ENCODE assay signal across 21 cellular contexts in the genomic region with DNA sequence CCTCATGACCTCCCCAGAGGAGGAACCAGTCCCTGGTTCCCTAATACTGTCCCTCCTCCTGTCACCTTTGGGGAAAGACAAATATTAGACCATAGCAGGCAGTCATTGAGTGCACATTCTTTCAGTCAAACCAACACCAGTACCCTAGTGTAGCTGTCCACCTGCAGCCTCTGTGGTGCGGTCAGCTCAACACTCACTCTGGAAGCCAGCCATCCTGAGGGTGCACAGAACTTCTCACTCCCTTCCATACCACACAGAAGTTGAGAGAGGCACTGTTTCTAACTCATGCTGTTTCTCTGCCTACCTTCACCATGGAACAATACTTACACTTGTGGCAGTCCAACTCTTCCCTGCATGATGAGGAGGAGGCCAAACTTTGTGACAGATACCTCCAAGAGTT.
DNase-seq lines count a peak whose midpoint lies in the region; ATAC-seq, FAIRE-seq and TF ChIP-seq lines count a peak whose summit lies in the region.
"Had no signal": no experiment of that assay in that cellular context is flagged by ENCODE, and none has a peak within 500 bp of the region (broad histone marks: within the 10 kb centered on the region; RNA-seq: fewer than 3 reads in every experiment).

No MANE protein-coding gene starts in this region.

- H3K9me3 Mint-ChIP-seq in activated CD8-positive, alpha-beta T cell treated with anti-CD3 and anti-CD28 coated beads, Interleukin-2, amount 10 ng/mL, durations not matched to agents 7 days and 5 days (ENCODE audit: insufficient read depth): no peaks in the 10 kb centered on the region
- no peaks in the 10 kb centered on the region for H3K9me3 Mint-ChIP-seq in activated CD8-positive, alpha-beta T cell treated with anti-CD3 and anti-CD28 coated beads for 36 hours
- H3K9me3 Mint-ChIP-seq in stimulated activated memory B cell treated with anti-CD40 and anti-IgM and Interleukin-4, amounts not matched to agents 10 μg/mL and 1 μg/mL and 100 μg/mL, for 72 hours: peaks cover 13% of the 10 kb centered on the region
- H3K9me3 Mint-ChIP-seq: HFFc6 had no signal

- no peak for DNase-seq in activated CD8-positive, alpha-beta T cell treated with anti-CD3 and anti-CD28 coated beads, Interleukin-2, amount 10 ng/mL, durations not matched to agents 7 days and 5 days
- DNase-seq in activated CD8-positive, alpha-beta T cell treated with anti-CD3 and anti-CD28 coated beads for 36 hours: no peak
- DNase-seq in IMR-90: no peak
- DNase-seq in K562 (ENCODE audit: extremely low read depth in 1 of 4, low spot score in 3 of 4): no peak
- no peak for DNase-seq in NCI-H146 treated with DMSO at 0.1 percent for 48 hours (lab: John Stamatoyannopoulos, UW; ENCODE audit: unreplicated experiment)
- DNase-seq in small intestine: no peak
- DNase-seq: C1 segment of cervical spinal cord; Calu3; CD4-positive, alpha-beta memory T cell; COR-L47; DMS53; DMS79 treated with DMSO at 0.1 percent for 48 hours; GF-D8; GOT3; HFFc6 had no signal

- no peak overlapping the region for H3K4me3 ChIP-seq in IMR-90 (ENCODE audit: insufficient read depth, low read depth, low read length)
- H3K4me3 ChIP-seq in K562: no peak overlapping the region
- no peak overlapping the region for H3K4me3 ChIP-seq in small intestine (ENCODE audit: low read depth in 1 of 2, low read length in 2 of 2)
- H3K4me3 ChIP-seq: HAP-1 had no signal

- H4K91ac ChIP-seq in IMR-90 (ENCODE audit: insufficient read depth, low read depth, low read length): no peak overlapping the region

- no TSS peak for BruUV-seq in IMR-90 (replicated peaks; lab: Mats Ljungman, UMichigan)
- BruUV-seq in K562 (replicated peaks; lab: Mats Ljungman, UMichigan): no TSS peak

- H3K79me2 ChIP-seq in K562 (ENCODE audit: control insufficient read depth, insufficient read depth, low read length): no peaks in the 10 kb centered on the region

- H4K5ac ChIP-seq in IMR-90 (ENCODE audit: low read depth, low read length): no peak overlapping the region

- peaks cover 5% of the 10 kb centered on the region for H3K27me3 Mint-ChIP-seq in activated CD8-positive, alpha-beta T cell treated with anti-CD3 and anti-CD28 coated beads, Interleukin-2, amount 10 ng/mL, durations not matched to agents 7 days and 5 days (ENCODE audit: low read depth)
- no peaks in the 10 kb centered on the region for H3K27me3 Mint-ChIP-seq in activated CD8-positive, alpha-beta T cell treated with anti-CD3 and anti-CD28 coated beads for 36 hours
- no peaks in the 10 kb centered on the region for H3K27me3 Mint-ChIP-seq in stimulated activated memory B cell treated with anti-CD40 and anti-IgM and Interleukin-4, amounts not matched to agents 10 μg/mL and 1 μg/mL and 100 μg/mL, for 72 hours
- H3K27me3 Mint-ChIP-seq: CD4-positive, alpha-beta memory T cell had no signal

- no peaks in the 10 kb centered on the region for H3K36me3 ChIP-seq in IMR-90 (ENCODE audit: control insufficient read depth, insufficient read depth, low read length)
- H3K36me3 ChIP-seq in K562 (ENCODE audit: control insufficient read depth, insufficient read depth, low read length): no peaks in the 10 kb centered on the region
- no peaks in the 10 kb centered on the region for H3K36me3 ChIP-seq in small intestine (ENCODE audit: control insufficient read depth in 2 of 2, insufficient read depth in 2 of 2, low read length in 2 of 2)
- H3K36me3 ChIP-seq: HAP-1 had no signal

- dilution Hi-C loops in IMR-90 (cut with HindIII; ENCODE audit: low sequenced_read_pairs, unreplicated experiment): no loop called here

- H3K9me3 ChIP-seq in IMR-90 (ENCODE audit: control insufficient read depth, insufficient read depth, low read length): no peaks in the 10 kb centered on the region
- no peaks in the 10 kb centered on the region for H3K9me3 ChIP-seq in K562 (replicated peaks; ENCODE audit: control insufficient read depth, insufficient read depth, low read depth, low read length)
- no peaks in the 10 kb centered on the region for H3K9me3 ChIP-seq in small intestine (ENCODE audit: control insufficient read depth, low read depth)
- H3K9me3 ChIP-seq: HAP-1 had no signal

- H3K4me3 Mint-ChIP-seq in activated CD8-positive, alpha-beta T cell treated with anti-CD3 and anti-CD28 coated beads, Interleukin-2, amount 10 ng/mL, durations not matched to agents 7 days and 5 days: no peak overlapping the region
- H3K4me3 Mint-ChIP-seq in activated CD8-positive, alpha-beta T cell treated with anti-CD3 and anti-CD28 coated beads for 36 hours: no peak overlapping the region
- no peak overlapping the region for H3K4me3 Mint-ChIP-seq in stimulated activated memory B cell treated with anti-CD40 and anti-IgM and Interleukin-4, amounts not matched to agents 10 μg/mL and 1 μg/mL and 100 μg/mL, for 72 hours
- H3K4me3 Mint-ChIP-seq: CD4-positive, alpha-beta memory T cell; HFFc6 had no signal

- in situ Hi-C loops in IMR-90 (cut with MboI; ENCODE audit: low sequenced_read_pairs) (no loop called here), K562 (cut with MboI) (no loop called here)

- no peak overlapping the region for H3K4ac ChIP-seq in IMR-90 (ENCODE audit: low read depth, low read length)

- no peak overlapping the region for H2AK9ac ChIP-seq in IMR-90 (replicated peaks; ENCODE audit: low read depth, low read length, poor library complexity)

- no peak overlapping the region for H3K27ac ChIP-seq in IMR-90 (ENCODE audit: insufficient read depth, low read length)
- H3K27ac ChIP-seq in K562 (ENCODE audit: extremely low read depth, low read depth, low read length): no peak overlapping the region
- no peak overlapping the region for H3K27ac ChIP-seq in small intestine (ENCODE audit: low read depth in 1 of 2, low read length in 1 of 2)
- H3K27ac ChIP-seq: 22Rv1 had no signal

- no peaks in the 10 kb centered on the region for H3K36me3 Mint-ChIP-seq in activated CD8-positive, alpha-beta T cell treated with anti-CD3 and anti-CD28 coated beads, Interleukin-2, amount 10 ng/mL, durations not matched to agents 7 days and 5 days (ENCODE audit: low read depth)
- H3K36me3 Mint-ChIP-seq in activated CD8-positive, alpha-beta T cell treated with anti-CD3 and anti-CD28 coated beads for 36 hours (ENCODE audit: low read depth): no peaks in the 10 kb centered on the region
- H3K36me3 Mint-ChIP-seq in stimulated activated memory B cell treated with anti-CD40 and anti-IgM and Interleukin-4, amounts not matched to agents 10 μg/mL and 1 μg/mL and 100 μg/mL, for 72 hours: no peaks in the 10 kb centered on the region
- H3K36me3 Mint-ChIP-seq: CD4-positive, alpha-beta memory T cell had no signal

- H3K9ac ChIP-seq in IMR-90 (ENCODE audit: low read depth, low read length) (no peak overlapping the region), K562 (ENCODE audit: insufficient read depth in 1 of 2, low read depth in 2 of 2, low read length in 2 of 2) (no peak overlapping the region)

- TF ChIP-seq EP300 in K562 (IDR thresholded peaks at IDR 0.05; ENCODE audit: low read length): no peak

- no peak for TF ChIP-seq CTCF in activated CD8-positive, alpha-beta T cell treated with anti-CD3 and anti-CD28 coated beads for 36 hours (IDR thresholded peaks at IDR 0.05)
- TF ChIP-seq CTCF in IMR-90 (conservative IDR thresholded peaks at IDR 0.05; ENCODE audit: low read depth, low read length): no peak
- TF ChIP-seq CTCF in K562 (IDR thresholded peaks at IDR 0.05 in 2 of 3, conservative IDR thresholded peaks at IDR 0.05 in 1 of 3; ENCODE audit: insufficient read depth in 2 of 3, low read depth in 1 of 3, low read length in 3 of 3): no peak

- POLR2A ChIA-PET in activated CD8-positive, alpha-beta T cell treated with anti-CD3 and anti-CD28 coated beads, Interleukin-2, amount 10 ng/mL, durations not matched to agents 7 days and 5 days (lab: Charles Lee): no interaction called here
- POLR2A ChIA-PET in activated CD8-positive, alpha-beta T cell treated with anti-CD3 and anti-CD28 coated beads for 36 hours (lab: Charles Lee): no interaction called here
- POLR2A ChIA-PET in IMR-90 (lab: Charles Lee; ENCODE audit: unreplicated experiment): no interaction called here
- POLR2A ChIA-PET in K562 (lab: Yijun Ruan, JAX): no interaction called here

- H3K9me1 ChIP-seq in IMR-90 (ENCODE audit: insufficient read depth, low read length) (no peaks in the 10 kb centered on the region), K562 (ENCODE audit: control insufficient read depth, insufficient read depth, low read length) (no peaks in the 10 kb centered on the region)

- H2BK15ac ChIP-seq in IMR-90 (ENCODE audit: low read depth, low read length): no peak overlapping the region

- no peaks in the 10 kb centered on the region for H3K4me1 ChIP-seq in IMR-90 (ENCODE audit: control insufficient read depth, insufficient read depth, low read length)
- H3K4me1 ChIP-seq in K562 (replicated peaks in 1 of 2; ENCODE audit: control insufficient read depth in 2 of 2, insufficient read depth in 2 of 2, low read length in 2 of 2): peaks cover 0 to 16% of the 10 kb centered on the region in 2 experiments; a peak in 2 of 5 replicates
- no peaks in the 10 kb centered on the region for H3K4me1 ChIP-seq in small intestine (ENCODE audit: control insufficient read depth in 2 of 2, insufficient read depth in 1 of 2, low read depth in 1 of 2, low read length in 1 of 2)
- H3K4me1 ChIP-seq: HAP-1 had no signal

- H3K27me3 ChIP-seq in IMR-90 (ENCODE audit: control insufficient read depth, insufficient read depth, low read length) (0 out of 2 replicates have a peak, but pooled peaks cover 2% of the 10 kb centered on the region), K562 (ENCODE audit: control insufficient read depth in 2 of 2, insufficient read depth in 2 of 2, low read length in 2 of 2) (no peaks in the 10 kb centered on the region), small intestine (ENCODE audit: control insufficient read depth in 2 of 2, insufficient read depth in 2 of 2, low read length in 2 of 2) (no peaks in the 10 kb centered on the region)

- no peak overlapping the region for H3K14ac ChIP-seq in IMR-90 (replicated peaks; ENCODE audit: low read depth, low read length)

- no peak overlapping the region for H4K8ac ChIP-seq in IMR-90 (ENCODE audit: low read depth in 2 of 2, low read length in 2 of 2)

- no peak overlapping the region for H2BK5ac ChIP-seq in IMR-90 (ENCODE audit: low read depth, low read length, poor library complexity, severe bottlenecking)

- no peak for TF ChIP-seq POLR2A in IMR-90 (IDR thresholded peaks at IDR 0.05; ENCODE audit: low read depth, low read length)
- TF ChIP-seq POLR2A in K562 (conservative IDR thresholded peaks at IDR 0.05): no peak

- H2BK120ac ChIP-seq in IMR-90 (ENCODE audit: low read depth, low read length): no peak overlapping the region

- TF ChIP-seq RAD21 in IMR-90 (IDR thresholded peaks at IDR 0.05; ENCODE audit: low read length): no peak
- no peak for TF ChIP-seq RAD21 in K562 (CRISPR knock-in tag; conservative IDR thresholded peaks at IDR 0.05 in 1 of 2, IDR thresholded peaks at IDR 0.05 in 1 of 2)

- CTCF ChIA-PET in activated CD8-positive, alpha-beta T cell treated with anti-CD3 and anti-CD28 coated beads, Interleukin-2, amount 10 ng/mL, durations not matched to agents 7 days and 5 days (lab: Charles Lee): no interaction called here
- CTCF ChIA-PET in activated CD8-positive, alpha-beta T cell treated with anti-CD3 and anti-CD28 coated beads for 36 hours (lab: Charles Lee): no interaction called here
- CTCF ChIA-PET in IMR-90 (lab: Yijun Ruan, JAX): interaction anchor here (0.6 kb wide), 1 partner anchor 13 kb away, joined by 3 read pairs; no protein-coding TSS in a partner anchor
- CTCF ChIA-PET in K562 (lab: Yijun Ruan, JAX; ENCODE audit: low intra/inter-chr PET ratio): no interaction called here

- ATAC-seq in activated CD8-positive, alpha-beta T cell treated with anti-CD3 and anti-CD28 coated beads, Interleukin-2, amount 10 ng/mL, durations not matched to agents 7 days and 5 days: peak; percentile 42
- no peak for ATAC-seq in activated CD8-positive, alpha-beta T cell treated with anti-CD3 and anti-CD28 coated beads for 36 hours
- ATAC-seq in IMR-90 (ENCODE audit: low read depth) (no peak), K562 (peak; percentile 66), HG02938 (IDR thresholded peaks at IDR 0.05; ENCODE audit: unreplicated experiment) (no peak)
- peak; percentile 47 for ATAC-seq in stimulated activated memory B cell treated with anti-CD40 and anti-IgM and Interleukin-4, amounts not matched to agents 10 μg/mL and 1 μg/mL and 100 μg/mL, for 72 hours

- no CpG with 5 or more reads among the region's 1 CpG for WGBS in IMR-90 (ENCODE audit: extremely low coverage in 2 of 2, insufficient read length in 1 of 2), 2 experiments
- WGBS in K562 (ENCODE audit: insufficient coverage, low coverage, missing lambda C conversion rate): 0% methylated on average over 1 of the region's 1 CpG
- WGBS in small intestine, 3 donors: 0% methylated on average over 1 of the region's 1 CpG; no CpG with 5 or more reads in 1 of the 3 donors

- H3K27ac Mint-ChIP-seq in activated CD8-positive, alpha-beta T cell treated with anti-CD3 and anti-CD28 coated beads, Interleukin-2, amount 10 ng/mL, durations not matched to agents 7 days and 5 days: no peak overlapping the region
- no peak overlapping the region for H3K27ac Mint-ChIP-seq in activated CD8-positive, alpha-beta T cell treated with anti-CD3 and anti-CD28 coated beads for 36 hours
- H3K27ac Mint-ChIP-seq in stimulated activated memory B cell treated with anti-CD40 and anti-IgM and Interleukin-4, amounts not matched to agents 10 μg/mL and 1 μg/mL and 100 μg/mL, for 72 hours: no peak overlapping the region
- H3K27ac Mint-ChIP-seq: CD4-positive, alpha-beta memory T cell; HFFc6 had no signal

- intact Hi-C loops in activated CD8-positive, alpha-beta T cell treated with anti-CD3 and anti-CD28 coated beads for 36 hours (cut with micrococcal nuclease): no loop called here
- intact Hi-C loops in IMR-90 (cut with micrococcal nuclease) (no loop called here), K562 (cut with micrococcal nuclease) (no loop called here)

- H3K4me1 Mint-ChIP-seq in activated CD8-positive, alpha-beta T cell treated with anti-CD3 and anti-CD28 coated beads, Interleukin-2, amount 10 ng/mL, durations not matched to agents 7 days and 5 days (ENCODE audit: low read depth): no peaks in the 10 kb centered on the region
- H3K4me1 Mint-ChIP-seq in activated CD8-positive, alpha-beta T cell treated with anti-CD3 and anti-CD28 coated beads for 36 hours (ENCODE audit: low read depth): no peaks in the 10 kb centered on the region
- H3K4me1 Mint-ChIP-seq in stimulated activated memory B cell treated with anti-CD40 and anti-IgM and Interleukin-4, amounts not matched to agents 10 μg/mL and 1 μg/mL and 100 μg/mL, for 72 hours: peaks cover 5% of the 10 kb centered on the region

- FAIRE-seq in K562 (lab: Jason Lieb, UNC) (no peak), small intestine (lab: Jason Lieb, UNC) (no peak)
- FAIRE-seq: GM12891, H54 had no signal

- no peak overlapping the region for H3K23ac ChIP-seq in IMR-90 (ENCODE audit: low read depth, low read length)

- H3K18ac ChIP-seq in IMR-90 (ENCODE audit: low read depth, low read length): no peak overlapping the region

- no peak overlapping the region for H3K56ac ChIP-seq in IMR-90 (ENCODE audit: extremely low read depth, insufficient read depth, low read length)

- H4K20me1 ChIP-seq in IMR-90 (ENCODE audit: insufficient read depth, low read length) (no peaks in the 10 kb centered on the region), K562 (replicated peaks; ENCODE audit: control insufficient read depth, insufficient read depth, low read length) (no peaks in the 10 kb centered on the region)

- no peak overlapping the region for H2BK20ac ChIP-seq in IMR-90 (ENCODE audit: low read depth, low read length)

- H3K79me1 ChIP-seq in IMR-90 (ENCODE audit: low read depth in 1 of 2, low read length in 2 of 2): no peaks in the 10 kb centered on the region

- H3K4me2 ChIP-seq in IMR-90 (ENCODE audit: low read depth, low read length) (no peak overlapping the region), K562 (ENCODE audit: insufficient read depth, low read length) (no peak overlapping the region)

- H2AK5ac ChIP-seq in IMR-90 (ENCODE audit: low read depth, low read length): no peak overlapping the region

- H2AFZ ChIP-seq in IMR-90 (replicated peaks; ENCODE audit: low read length, poor library complexity) (peak overlapping the region; percentile 21), K562 (ENCODE audit: low read depth, low read length) (peak overlapping the region; percentile 11; the same call in 1 of the 2 replicates)

Comparison
In these comparisons a context has a peak if more than half of its experiments do, and no peak if none do; other contexts are left out.
1. ATAC-seq: peak in activated CD8-positive, alpha-beta T cell treated with anti-CD3 and anti-CD28 coated beads, Interleukin-2, amount 10 ng/mL, durations not matched to agents 7 days and 5 days (single experiment), K562 (single experiment) and stimulated activated memory B cell treated with anti-CD40 and anti-IgM and Interleukin-4, amounts not matched to agents 10 μg/mL and 1 μg/mL and 100 μg/mL, for 72 hours (single experiment); none in activated CD8-positive, alpha-beta T cell treated with anti-CD3 and anti-CD28 coated beads for 36 hours (single experiment), IMR-90 (single experiment) and HG02938 (single experiment).